Comparison of ENCODE assay signal across 13 cellular contexts in genomic region chr4:143403551-143403816, GRCh38.
DNase-seq lines count a peak whose midpoint lies in the region; ATAC-seq and TF ChIP-seq lines count a peak whose summit lies in the region.
"Had no signal": no experiment of that assay in that cellular context is flagged by ENCODE, and none has a peak within 500 bp of the region (broad histone marks: within the 10 kb centered on the region; RNA-seq: fewer than 3 reads in every experiment).

No MANE protein-coding gene starts in this region.

- H3K4me1 ChIP-seq in heart left ventricle (peaks cover 8 to 92% (median 70%) of the 10 kb centered on the region in 12 donors), tibial nerve (peaks cover 11 to 92% (median 59%) of the 10 kb centered on the region in 4 donors), SK-N-SH (ENCODE audit: control insufficient read depth in 1 of 2, insufficient read depth in 2 of 2, low read depth in 1 of 2, low read length in 1 of 2) (peaks cover 2 to 11% of the 10 kb centered on the region in 2 experiments; a peak in 3 of 4 replicates)
- H3K4me1 ChIP-seq: SJCRH30 had no signal

- H3K4me1 Mint-ChIP-seq in T-helper 17 cell: peaks cover 18% of the 10 kb centered on the region
- peaks cover 26 to 61% of the 10 kb centered on the region in 2 donors for H3K4me1 Mint-ChIP-seq in immature natural killer cell

- H3K27ac ChIP-seq in heart left ventricle (peak overlapping the region; percentile 24 to 82 (median 65)), tibial nerve (peak overlapping the region; percentile 61 to 94 (median 78)), SK-N-SH (ENCODE audit: low read depth in 2 of 2, low read length in 1 of 2) (no peak overlapping the region)
- H3K27ac ChIP-seq: SJCRH30 had no signal

- H3K36me3 Mint-ChIP-seq in T-helper 17 cell (ENCODE audit: low read depth) (no peaks in the 10 kb centered on the region), immature natural killer cell (no peaks in the 10 kb centered on the region)
- peaks cover 0 to 6% of the 10 kb centered on the region in 2 donors for H3K36me3 Mint-ChIP-seq in activated naive CD4-positive, alpha-beta T cell treated with anti-CD3 and anti-CD28 coated beads, Interleukin-2, amount 50 U/mL, for 72 hours

- H3K9ac ChIP-seq in SK-N-SH: no peak overlapping the region

- H3F3A ChIP-seq in SK-N-SH (replicated peaks; ENCODE audit: insufficient read depth): peaks cover under 1% of the 10 kb centered on the region

- H3K27me3 Mint-ChIP-seq in T-helper 17 cell (peaks cover 9% of the 10 kb centered on the region), immature natural killer cell (ENCODE audit: low read depth in 3 of 3) (no peaks in the 10 kb centered on the region)

- no peak for TF ChIP-seq EP300 in tibial nerve (IDR thresholded peaks at IDR 0.05)
- no peak for TF ChIP-seq EP300 in SK-N-SH (IDR thresholded peaks at IDR 0.05; ENCODE audit: borderline replicate concordance in 1 of 2, low read depth in 1 of 2, low read length in 1 of 2)

- ATAC-seq in heart left ventricle (no peak), T-helper 17 cell (no peak)
- no peak for ATAC-seq in activated naive CD4-positive, alpha-beta T cell treated with anti-CD3 and anti-CD28 coated beads, Interleukin-2, amount 50 U/mL, for 72 hours

- TF ChIP-seq POLR2A in heart left ventricle (IDR thresholded peaks at IDR 0.05) (no peak), tibial nerve (IDR thresholded peaks at IDR 0.05) (no peak)

- no peak overlapping the region for H3K27ac Mint-ChIP-seq in T-helper 17 cell
- peak overlapping the region in 3 of 6 donors; percentile 9 to 62 (median 16) for H3K27ac Mint-ChIP-seq in immature natural killer cell
- no peak overlapping the region for H3K27ac Mint-ChIP-seq in activated naive CD4-positive, alpha-beta T cell treated with anti-CD3 and anti-CD28 coated beads, Interleukin-2, amount 50 U/mL, for 72 hours

- H3K4me3 Mint-ChIP-seq in T-helper 17 cell (peak overlapping the region; percentile 46), immature natural killer cell (peak overlapping the region; percentile 13 to 61 (median 40))
- H3K4me3 Mint-ChIP-seq: neural crest cell had no signal

- H3K27me3 ChIP-seq in heart left ventricle (no peaks in the 10 kb centered on the region), tibial nerve (no peaks in the 10 kb centered on the region), SK-N-SH (ENCODE audit: insufficient read depth) (no peaks in the 10 kb centered on the region)
- H3K27me3 ChIP-seq: SJCRH30 had no signal

- no peaks in the 10 kb centered on the region for H4K20me1 ChIP-seq in SK-N-SH (ENCODE audit: insufficient read depth)

- H2AFZ ChIP-seq in SK-N-SH (ENCODE audit: low read depth): no peak overlapping the region

- H3K36me3 ChIP-seq in heart left ventricle: no peaks in the 10 kb centered on the region
- no peaks in the 10 kb centered on the region for H3K36me3 ChIP-seq in tibial nerve
- H3K36me3 ChIP-seq in SK-N-SH (replicated peaks in 1 of 2; ENCODE audit: control insufficient read depth in 1 of 2, insufficient read depth in 2 of 2, low read length in 1 of 2): no peaks in the 10 kb centered on the region
- H3K36me3 ChIP-seq: SJCRH30 had no signal

- H3K4me3 ChIP-seq in heart left ventricle: peak overlapping the region in 8 of 12 donors; percentile 5 to 35 (median 11)
- H3K4me3 ChIP-seq in tibial nerve: no peak overlapping the region
- no peak overlapping the region for H3K4me3 ChIP-seq in SK-N-SH (ENCODE audit: low read depth in 2 of 2, low read length in 1 of 2)
- H3K4me3 ChIP-seq: SJCRH30, smooth muscle cell had no signal

- DNase-seq in heart left ventricle (no peak), cardiac septum (ENCODE audit: low spot score) (no peak), T-helper 17 cell (no peak), immature natural killer cell (no peak), tibial nerve (ENCODE audit: low spot score in 2 of 2) (no peak), cerebellum (ENCODE audit: low spot score) (no peak), SK-N-SH (no peak)
- no peak for DNase-seq in activated naive CD4-positive, alpha-beta T cell treated with anti-CD3 and anti-CD28 coated beads, Interleukin-2, amount 50 U/mL, for 72 hours (ENCODE audit: low spot score in 2 of 2)
- DNase-seq: activated CD8-positive, alpha-beta memory T cell treated with anti-CD3 and anti-CD28 coated beads, Interleukin-2, amount 50 U/mL, for 4 hours; NCI-H146; SJCRH30 had no signal

- WGBS in heart left ventricle, 4 donors: 17 to 26% (median 23%) methylated on average over 4 of the region's 4 CpGs
- 22 to 23% methylated on average over 4 of the region's 4 CpGs for WGBS in tibial nerve, 2 donors
- WGBS in SK-N-SH (ENCODE audit: low lambda C conversion rate): 79% methylated on average over 4 of the region's 4 CpGs

- CTCF ChIA-PET in SK-N-SH (lab: Yijun Ruan, JAX): no interaction called here

- H3K4me2 ChIP-seq in SK-N-SH: no peak overlapping the region

- H3K9me3 Mint-ChIP-seq in immature natural killer cell: no peaks in the 10 kb centered on the region
- H3K9me3 Mint-ChIP-seq in activated naive CD4-positive, alpha-beta T cell treated with anti-CD3 and anti-CD28 coated beads, Interleukin-2, amount 50 U/mL, for 72 hours: peaks cover 0 to 4% of the 10 kb centered on the region in 2 donors
- H3K9me3 Mint-ChIP-seq: neural crest cell had no signal

- TF ChIP-seq RAD21 in SK-N-SH (IDR thresholded peaks at IDR 0.05; ENCODE audit: low read length): no peak

- peaks cover 8% of the 10 kb centered on the region; the same call in 1 of the 2 replicates for H3K79me2 ChIP-seq in SK-N-SH (ENCODE audit: insufficient read depth)

- intact Hi-C loops in heart left ventricle (cut with DNase I): loop anchor here in 2 of 10 donors (5.0 kb wide), 2 partner anchors 66 to 74 kb away; partner anchors contain the start of gene GAB1 (in 1 of the 2)
- intact Hi-C loops in cardiac septum (cut with DNase I): loop anchor here (2.0 kb wide), 1 partner anchor 67 kb away; the partner anchor contains the start of gene GAB1

- TF ChIP-seq CTCF in heart left ventricle (IDR thresholded peaks at IDR 0.05) (no peak), tibial nerve (IDR thresholded peaks at IDR 0.05) (no peak), SK-N-SH (IDR thresholded peaks at IDR 0.05) (no peak)

- no peaks in the 10 kb centered on the region for H3K9me3 ChIP-seq in heart left ventricle
- no peaks in the 10 kb centered on the region for H3K9me3 ChIP-seq in T-helper 17 cell (ENCODE audit: control insufficient read depth, low read length, poor library complexity, severe bottlenecking)
- H3K9me3 ChIP-seq in tibial nerve: no peaks in the 10 kb centered on the region
- no peaks in the 10 kb centered on the region for H3K9me3 ChIP-seq in SK-N-SH
- H3K9me3 ChIP-seq: SJCRH30 had no signal

- no peaks in the 10 kb centered on the region for H3K9me2 ChIP-seq in SK-N-SH

- POLR2A ChIA-PET in SK-N-SH (lab: Yijun Ruan, JAX): no interaction called here

TF ChIP-seq in SK-N-SH, 30 proteins besides CTCF, POLR2A, EP300 and RAD21:
- TF ChIP-seq CHD2 (IDR thresholded peaks at IDR 0.05; ENCODE audit: low read length, partially characterized antibody): no peak
- TF ChIP-seq USF1 (IDR thresholded peaks at IDR 0.05; ENCODE audit: borderline replicate concordance, low read depth): no peak
- TF ChIP-seq SIN3A (IDR thresholded peaks at IDR 0.05; ENCODE audit: borderline replicate concordance, low read depth, low read length): no peak
- TF ChIP-seq MAX (IDR thresholded peaks at IDR 0.05; ENCODE audit: low read depth): no peak
- TF ChIP-seq RFX5 (IDR thresholded peaks at IDR 0.05; ENCODE audit: low read length): no peak
- no peak for TF ChIP-seq YY1 (IDR thresholded peaks at IDR 0.05; ENCODE audit: low read depth)
- no peak for TF ChIP-seq ZBTB33 (IDR thresholded peaks at IDR 0.05; ENCODE audit: borderline replicate concordance, low read depth)
- no peak for TF ChIP-seq SMC3 (IDR thresholded peaks at IDR 0.05; ENCODE audit: low read depth, low read length)
- no peak for TF ChIP-seq TEAD4 (IDR thresholded peaks at IDR 0.05; ENCODE audit: borderline replicate concordance, insufficient read depth)
- TF ChIP-seq IRF3 (IDR thresholded peaks at IDR 0.05; ENCODE audit: low read depth, low read length): no peak
- no peak for TF ChIP-seq RCOR1 (IDR thresholded peaks at IDR 0.05; ENCODE audit: low read length)

Comparison
In these comparisons a context has a peak if more than half of its experiments do, and no peak if none do; other contexts are left out.
1. H3K27ac ChIP-seq: peak in heart left ventricle (12 of 12) and tibial nerve (4 of 4); none in SK-N-SH (0 of 2).
2. H3K4me3 ChIP-seq: peak in heart left ventricle (8 of 12); none in tibial nerve (0 of 4) and SK-N-SH (0 of 2).